Comparison of ENCODE assay signal across 1 cellular context in genomic region chr7:69130421-69130820, GRCh38.
TF ChIP-seq lines count a peak whose summit lies in the region.

No MANE protein-coding gene starts in this region.

TF ChIP-seq in GM23338, 12 proteins besides CTCF, POLR2A, EP300 and RAD21 (continued from another document):
- TF ChIP-seq, protein P1, sequence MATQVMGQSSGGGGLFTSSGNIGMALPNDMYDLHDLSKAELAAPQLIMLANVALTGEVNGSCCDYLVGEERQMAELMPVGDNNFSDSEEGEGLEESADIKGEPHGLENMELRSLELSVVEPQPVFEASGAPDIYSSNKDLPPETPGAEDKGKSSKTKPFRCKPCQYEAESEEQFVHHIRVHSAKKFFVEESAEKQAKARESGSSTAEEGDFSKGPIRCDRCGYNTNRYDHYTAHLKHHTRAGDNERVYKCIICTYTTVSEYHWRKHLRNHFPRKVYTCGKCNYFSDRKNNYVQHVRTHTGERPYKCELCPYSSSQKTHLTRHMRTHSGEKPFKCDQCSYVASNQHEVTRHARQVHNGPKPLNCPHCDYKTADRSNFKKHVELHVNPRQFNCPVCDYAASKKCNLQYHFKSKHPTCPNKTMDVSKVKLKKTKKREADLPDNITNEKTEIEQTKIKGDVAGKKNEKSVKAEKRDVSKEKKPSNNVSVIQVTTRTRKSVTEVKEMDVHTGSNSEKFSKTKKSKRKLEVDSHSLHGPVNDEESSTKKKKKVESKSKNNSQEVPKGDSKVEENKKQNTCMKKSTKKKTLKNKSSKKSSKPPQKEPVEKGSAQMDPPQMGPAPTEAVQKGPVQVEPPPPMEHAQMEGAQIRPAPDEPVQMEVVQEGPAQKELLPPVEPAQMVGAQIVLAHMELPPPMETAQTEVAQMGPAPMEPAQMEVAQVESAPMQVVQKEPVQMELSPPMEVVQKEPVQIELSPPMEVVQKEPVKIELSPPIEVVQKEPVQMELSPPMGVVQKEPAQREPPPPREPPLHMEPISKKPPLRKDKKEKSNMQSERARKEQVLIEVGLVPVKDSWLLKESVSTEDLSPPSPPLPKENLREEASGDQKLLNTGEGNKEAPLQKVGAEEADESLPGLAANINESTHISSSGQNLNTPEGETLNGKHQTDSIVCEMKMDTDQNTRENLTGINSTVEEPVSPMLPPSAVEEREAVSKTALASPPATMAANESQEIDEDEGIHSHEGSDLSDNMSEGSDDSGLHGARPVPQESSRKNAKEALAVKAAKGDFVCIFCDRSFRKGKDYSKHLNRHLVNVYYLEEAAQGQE (IDR thresholded peaks at IDR 0.05; ENCODE audit: unreplicated experiment), result no peak
TF ChIP-seq in GM23338: peak in this region for 0.
